ENCODE assay signal across 1 cellular context in genomic region chr9:124595743-124596142, GRCh38.
TF ChIP-seq lines count a peak whose summit lies in the region.

No MANE protein-coding gene starts in this region.

TF ChIP-seq in HepG2, 621 proteins besides CTCF, POLR2A, EP300 and RAD21 (continued from another document and continues in another):
- TF ChIP-seq HNF1B (CRISPR knock-in tag; IDR thresholded peaks at IDR 0.05) = 0 out of 2 replicates have a peak, but pooled peaks have one; percentile 48
- TF ChIP-seq ZBTB38 (CRISPR knock-in tag; IDR thresholded peaks at IDR 0.05) = no peak
- no peak for TF ChIP-seq PHF8 (CRISPR knock-in tag; IDR thresholded peaks at IDR 0.05)
- TF ChIP-seq ZC3H13 (CRISPR knock-in tag; IDR thresholded peaks at IDR 0.05) = no peak
- no peak for TF ChIP-seq YY1 (IDR thresholded peaks at IDR 0.05; ENCODE audit: insufficient read depth, insufficient replicate concordance, low read depth, low read length)
- no peak for TF ChIP-seq MEIS1 (CRISPR knock-in tag; IDR thresholded peaks at IDR 0.05; ENCODE audit: borderline replicate concordance)
- TF ChIP-seq MAFK (conservative IDR thresholded peaks at IDR 0.05 in 1 of 2, IDR thresholded peaks at IDR 0.05 in 1 of 2; ENCODE audit: low read length in 2 of 2) = 0 out of 4 replicates have a peak, but pooled peaks of 1 of the 2 experiments have one; percentile 13
- no peak for TF ChIP-seq PAX8 (CRISPR knock-in tag; IDR thresholded peaks at IDR 0.05; ENCODE audit: borderline replicate concordance)
- no peak; the same call in 1 of the 2 replicates for TF ChIP-seq ZNF362 (CRISPR knock-in tag; IDR thresholded peaks at IDR 0.05; ENCODE audit: borderline replicate concordance)
- no peak for TF ChIP-seq ZNF557 (CRISPR knock-in tag; IDR thresholded peaks at IDR 0.05)
- TF ChIP-seq ZFP1 (CRISPR knock-in tag; IDR thresholded peaks at IDR 0.05) = no peak
- TF ChIP-seq ZNF607 (CRISPR knock-in tag; IDR thresholded peaks at IDR 0.05; ENCODE audit: borderline replicate concordance) = no peak
- TF ChIP-seq PRDM15 (CRISPR knock-in tag; IDR thresholded peaks at IDR 0.05) = no peak
- peak; percentile 99 for TF ChIP-seq HOMEZ (CRISPR knock-in tag; IDR thresholded peaks at IDR 0.05; ENCODE audit: low read depth)
- TF ChIP-seq NR2C2 (CRISPR knock-in tag; IDR thresholded peaks at IDR 0.05; ENCODE audit: borderline replicate concordance) = peak; percentile 87
- TF ChIP-seq, protein P1, sequence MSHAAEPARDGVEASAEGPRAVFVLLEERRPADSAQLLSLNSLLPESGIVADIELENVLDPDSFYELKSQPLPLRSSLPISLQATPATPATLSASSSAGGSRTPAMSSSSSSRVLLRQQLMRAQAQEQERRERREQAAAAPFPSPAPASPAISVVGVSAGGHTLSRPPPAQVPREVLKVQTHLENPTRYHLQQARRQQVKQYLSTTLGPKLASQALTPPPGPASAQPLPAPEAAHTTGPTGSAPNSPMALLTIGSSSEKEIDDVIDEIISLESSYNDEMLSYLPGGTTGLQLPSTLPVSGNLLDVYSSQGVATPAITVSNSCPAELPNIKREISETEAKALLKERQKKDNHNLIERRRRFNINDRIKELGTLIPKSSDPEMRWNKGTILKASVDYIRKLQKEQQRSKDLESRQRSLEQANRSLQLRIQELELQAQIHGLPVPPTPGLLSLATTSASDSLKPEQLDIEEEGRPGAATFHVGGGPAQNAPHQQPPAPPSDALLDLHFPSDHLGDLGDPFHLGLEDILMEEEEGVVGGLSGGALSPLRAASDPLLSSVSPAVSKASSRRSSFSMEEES (CRISPR knock-in tag; IDR thresholded peaks at IDR 0.05) = peak; percentile 85
- TF ChIP-seq, protein P2, sequence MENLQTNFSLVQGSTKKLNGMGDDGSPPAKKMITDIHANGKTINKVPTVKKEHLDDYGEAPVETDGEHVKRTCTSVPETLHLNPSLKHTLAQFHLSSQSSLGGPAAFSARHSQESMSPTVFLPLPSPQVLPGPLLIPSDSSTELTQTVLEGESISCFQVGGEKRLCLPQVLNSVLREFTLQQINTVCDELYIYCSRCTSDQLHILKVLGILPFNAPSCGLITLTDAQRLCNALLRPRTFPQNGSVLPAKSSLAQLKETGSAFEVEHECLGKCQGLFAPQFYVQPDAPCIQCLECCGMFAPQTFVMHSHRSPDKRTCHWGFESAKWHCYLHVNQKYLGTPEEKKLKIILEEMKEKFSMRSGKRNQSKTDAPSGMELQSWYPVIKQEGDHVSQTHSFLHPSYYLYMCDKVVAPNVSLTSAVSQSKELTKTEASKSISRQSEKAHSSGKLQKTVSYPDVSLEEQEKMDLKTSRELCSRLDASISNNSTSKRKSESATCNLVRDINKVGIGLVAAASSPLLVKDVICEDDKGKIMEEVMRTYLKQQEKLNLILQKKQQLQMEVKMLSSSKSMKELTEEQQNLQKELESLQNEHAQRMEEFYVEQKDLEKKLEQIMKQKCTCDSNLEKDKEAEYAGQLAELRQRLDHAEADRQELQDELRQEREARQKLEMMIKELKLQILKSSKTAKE (CRISPR knock-in tag; IDR thresholded peaks at IDR 0.05; ENCODE audit: borderline replicate concordance) = no peak
- no peak for TF ChIP-seq EED (CRISPR knock-in tag; IDR thresholded peaks at IDR 0.05)
- TF ChIP-seq U2AF2 (IDR thresholded peaks at IDR 0.05; ENCODE audit: low read depth, low read length) = no peak
- no peak for TF ChIP-seq EHMT2 (IDR thresholded peaks at IDR 0.05; ENCODE audit: borderline replicate concordance, low read depth, low read length)
- peak; percentile 57; the same call in 1 of the 2 replicates for TF ChIP-seq DMAP1 (CRISPR knock-in tag; IDR thresholded peaks at IDR 0.05)
- no peak for TF ChIP-seq E2F2 (CRISPR knock-in tag; IDR thresholded peaks at IDR 0.05; ENCODE audit: borderline replicate concordance)
- TF ChIP-seq FOXK1 (CRISPR knock-in tag; IDR thresholded peaks at IDR 0.05; ENCODE audit: borderline replicate concordance, low read depth) = no peak
- no peak for TF ChIP-seq PHF20 (CRISPR knock-in tag; IDR thresholded peaks at IDR 0.05)
- no peak for TF ChIP-seq SRSF1 (optimal IDR thresholded peaks at IDR 0.05; ENCODE audit: low read depth, low read length)
- TF ChIP-seq XRCC5 (optimal IDR thresholded peaks at IDR 0.05; ENCODE audit: low read length) = no peak
- TF ChIP-seq PBX3 (CRISPR knock-in tag; IDR thresholded peaks at IDR 0.05; ENCODE audit: borderline replicate concordance) = no peak
- no peak for TF ChIP-seq KMT2B (CRISPR knock-in tag; IDR thresholded peaks at IDR 0.05)
- TF ChIP-seq HBP1 (CRISPR knock-in tag; IDR thresholded peaks at IDR 0.05; ENCODE audit: low read depth) = no peak
- no peak for TF ChIP-seq BATF2 (CRISPR knock-in tag; IDR thresholded peaks at IDR 0.05)
- TF ChIP-seq ZSCAN9 (CRISPR knock-in tag; IDR thresholded peaks at IDR 0.05; ENCODE audit: borderline replicate concordance) = no peak
- peak; percentile 48; the same call in 1 of the 2 replicates for TF ChIP-seq RXRA (CRISPR knock-in tag; IDR thresholded peaks at IDR 0.05)
- no peak for TF ChIP-seq ZNF724P (CRISPR knock-in tag; IDR thresholded peaks at IDR 0.05; ENCODE audit: borderline replicate concordance)
- TF ChIP-seq SIN3A (IDR thresholded peaks at IDR 0.05; ENCODE audit: borderline replicate concordance, low read depth, low read length) = no peak
- TF ChIP-seq KMT2A (CRISPR knock-in tag; IDR thresholded peaks at IDR 0.05) = peak; percentile 40; the same call in 1 of the 2 replicates
- no peak for TF ChIP-seq ZKSCAN5 (CRISPR knock-in tag; IDR thresholded peaks at IDR 0.05)
- 0 out of 2 replicates have a peak, but pooled peaks have one; percentile 26 for TF ChIP-seq TFDP1 (CRISPR knock-in tag; IDR thresholded peaks at IDR 0.05; ENCODE audit: borderline replicate concordance)
- no peak for TF ChIP-seq STAG1 (CRISPR knock-in tag; IDR thresholded peaks at IDR 0.05)
- no peak for TF ChIP-seq ZNF629 (CRISPR knock-in tag; conservative IDR thresholded peaks at IDR 0.05)
- TF ChIP-seq ZNF12 (CRISPR knock-in tag; IDR thresholded peaks at IDR 0.05) = no peak
